ENCODE assay signal across 1 cellular context in the genomic region with DNA sequence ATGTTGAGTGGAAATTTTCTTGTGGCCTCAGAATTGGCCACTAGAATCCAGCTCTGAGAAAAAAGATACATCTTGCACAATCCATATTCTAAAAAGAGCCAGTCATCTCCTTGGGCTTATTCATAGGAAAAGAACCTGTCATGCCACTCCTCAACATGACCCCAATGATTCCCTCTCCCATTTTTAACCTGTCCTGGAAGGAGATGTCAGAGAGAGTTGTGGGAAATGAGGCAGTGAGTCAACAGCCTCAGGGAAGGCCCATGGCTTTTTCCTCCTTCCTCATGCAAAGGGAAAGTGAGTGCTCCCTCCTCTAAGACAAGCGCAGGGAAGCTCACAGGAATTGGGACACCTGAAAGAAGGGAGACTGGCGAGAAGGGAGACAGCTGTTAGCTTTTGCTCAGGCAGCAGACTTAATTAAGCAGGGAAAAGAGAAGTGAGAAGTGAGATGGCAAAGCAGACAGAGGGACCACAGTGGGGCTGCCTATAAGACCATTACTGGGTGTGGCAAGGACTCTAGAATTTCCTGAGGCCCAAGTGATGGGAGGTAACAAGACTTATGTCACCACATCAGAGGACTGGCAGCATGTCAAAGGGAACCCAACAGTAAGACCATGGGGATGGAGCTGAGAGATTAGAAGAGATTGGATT.
A peak's percentile ranks its signal among the peaks of the same experiment; 100 is the strongest.
TF ChIP-seq lines count a peak whose summit lies in the region.

No MANE protein-coding gene starts in this region.

TF ChIP-seq in GM12878, 131 proteins besides CTCF, POLR2A, EP300 and RAD21:
- peak; percentile 20 to 22; a peak in 1 of 4 replicates for TF ChIP-seq IKZF2 (IDR thresholded peaks at IDR 0.05)
- TF ChIP-seq PAX5 (IDR thresholded peaks at IDR 0.05; ENCODE audit: borderline replicate concordance, low read depth, low read length), result no peak
- TF ChIP-seq, protein P1, sequence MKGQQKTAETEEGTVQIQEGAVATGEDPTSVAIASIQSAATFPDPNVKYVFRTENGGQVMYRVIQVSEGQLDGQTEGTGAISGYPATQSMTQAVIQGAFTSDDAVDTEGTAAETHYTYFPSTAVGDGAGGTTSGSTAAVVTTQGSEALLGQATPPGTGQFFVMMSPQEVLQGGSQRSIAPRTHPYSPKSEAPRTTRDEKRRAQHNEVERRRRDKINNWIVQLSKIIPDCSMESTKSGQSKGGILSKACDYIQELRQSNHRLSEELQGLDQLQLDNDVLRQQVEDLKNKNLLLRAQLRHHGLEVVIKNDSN (IDR thresholded peaks at IDR 0.05; ENCODE audit: borderline replicate concordance, extremely low read length, insufficient read depth, low read depth, low read length), result no peak
- TF ChIP-seq SPI1 (IDR thresholded peaks at IDR 0.05; ENCODE audit: borderline replicate concordance, insufficient read depth, low read depth, low read length), result peak; percentile 63; the same call in 1 of the 2 replicates
- no peak for TF ChIP-seq FOS (IDR thresholded peaks at IDR 0.05; ENCODE audit: borderline replicate concordance, extremely low read depth, insufficient read length)
- TF ChIP-seq MTA2 (IDR thresholded peaks at IDR 0.05; ENCODE audit: low read depth), result 0 out of 2 replicates have a peak, but pooled peaks have one; percentile 16
- TF ChIP-seq RB1 (IDR thresholded peaks at IDR 0.05; ENCODE audit: borderline replicate concordance), result no peak
- TF ChIP-seq NR2C1 (IDR thresholded peaks at IDR 0.05), result no peak
- TF ChIP-seq FOXM1 (IDR thresholded peaks at IDR 0.05; ENCODE audit: low read depth, low read length), result no peak
- no peak for TF ChIP-seq ZNF384 (IDR thresholded peaks at IDR 0.05; ENCODE audit: borderline replicate concordance, low read depth, low read length)
- no peak for TF ChIP-seq SMAD5 (IDR thresholded peaks at IDR 0.05; ENCODE audit: low read depth)
- no peak for TF ChIP-seq ESRRA (IDR thresholded peaks at IDR 0.05; ENCODE audit: low read length)
- TF ChIP-seq, protein P2, sequence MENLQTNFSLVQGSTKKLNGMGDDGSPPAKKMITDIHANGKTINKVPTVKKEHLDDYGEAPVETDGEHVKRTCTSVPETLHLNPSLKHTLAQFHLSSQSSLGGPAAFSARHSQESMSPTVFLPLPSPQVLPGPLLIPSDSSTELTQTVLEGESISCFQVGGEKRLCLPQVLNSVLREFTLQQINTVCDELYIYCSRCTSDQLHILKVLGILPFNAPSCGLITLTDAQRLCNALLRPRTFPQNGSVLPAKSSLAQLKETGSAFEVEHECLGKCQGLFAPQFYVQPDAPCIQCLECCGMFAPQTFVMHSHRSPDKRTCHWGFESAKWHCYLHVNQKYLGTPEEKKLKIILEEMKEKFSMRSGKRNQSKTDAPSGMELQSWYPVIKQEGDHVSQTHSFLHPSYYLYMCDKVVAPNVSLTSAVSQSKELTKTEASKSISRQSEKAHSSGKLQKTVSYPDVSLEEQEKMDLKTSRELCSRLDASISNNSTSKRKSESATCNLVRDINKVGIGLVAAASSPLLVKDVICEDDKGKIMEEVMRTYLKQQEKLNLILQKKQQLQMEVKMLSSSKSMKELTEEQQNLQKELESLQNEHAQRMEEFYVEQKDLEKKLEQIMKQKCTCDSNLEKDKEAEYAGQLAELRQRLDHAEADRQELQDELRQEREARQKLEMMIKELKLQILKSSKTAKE (IDR thresholded peaks at IDR 0.05; ENCODE audit: low read depth, poor library complexity, severe bottlenecking), result no peak
- no peak for TF ChIP-seq HDAC6 (IDR thresholded peaks at IDR 0.05; ENCODE audit: unreplicated experiment)
- no peak for TF ChIP-seq CREB1 (IDR thresholded peaks at IDR 0.05; ENCODE audit: low read depth)
